12 cellular contexts compared by ENCODE assay signal in the genomic region with DNA sequence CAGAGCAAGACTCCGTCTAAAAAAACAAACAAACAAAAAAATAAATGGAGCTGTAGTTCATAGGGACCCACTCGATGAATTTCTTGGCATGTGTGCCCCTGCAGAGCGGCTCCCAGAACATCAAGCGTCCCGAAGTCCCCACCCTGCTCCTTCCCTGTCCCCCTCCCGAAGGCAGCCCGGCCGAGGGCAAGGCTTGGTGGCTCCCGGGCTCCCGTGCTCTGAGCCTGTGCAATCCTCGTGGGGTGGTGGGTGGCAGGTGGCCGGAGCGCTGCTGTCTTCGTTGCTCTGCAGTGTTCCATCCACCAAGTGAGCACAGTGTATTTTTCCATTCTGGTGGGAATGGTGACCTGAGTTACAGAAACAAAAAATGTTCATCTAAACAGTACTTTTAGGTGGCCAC. TPM values are rescaled to one million over a fixed set of nuclear protein-coding genes. Genes with fewer than 3 reads are reported as not detected.
DNase-seq lines count a peak whose midpoint lies in the region; ATAC-seq and TF ChIP-seq lines count a peak whose summit lies in the region.
"Had no signal": no experiment of that assay in that cellular context is flagged by ENCODE, and none has a peak within 500 bp of the region (broad histone marks: within the 10 kb centered on the region; RNA-seq: fewer than 3 reads in every experiment).

No MANE protein-coding gene starts in this region.

- H3K9me3 Mint-ChIP-seq in glutamatergic neuron (ENCODE audit: unreplicated experiment): no peaks in the 10 kb centered on the region

- H3K27ac Mint-ChIP-seq in glutamatergic neuron (ENCODE audit: unreplicated experiment): no peak overlapping the region
- H3K27ac Mint-ChIP-seq: B cell; CD4-positive, alpha-beta T cell had no signal

- no peak for TF ChIP-seq CTCF in glutamatergic neuron (IDR thresholded peaks at IDR 0.05; ENCODE audit: partially characterized antibody, unreplicated experiment)

- ATAC-seq in Right ventricle myocardium superior (ENCODE audit: poor library complexity) (no peak), GM18498 (IDR thresholded peaks at IDR 0.05; ENCODE audit: unreplicated experiment) (no peak), sciatic nerve (no peak)

- H3K4me1 Mint-ChIP-seq in glutamatergic neuron (ENCODE audit: low read depth, unreplicated experiment): no peaks in the 10 kb centered on the region

- peaks cover 20% of the 10 kb centered on the region for H3K36me3 Mint-ChIP-seq in glutamatergic neuron (ENCODE audit: unreplicated experiment)

- H3K27me3 Mint-ChIP-seq in glutamatergic neuron (ENCODE audit: unreplicated experiment): no peaks in the 10 kb centered on the region

- DNase-seq in Right ventricle myocardium superior: peak; percentile 26
- no peak for DNase-seq in cardiac septum (ENCODE audit: low spot score)
- peak; percentile 44 for DNase-seq in glutamatergic neuron
- DNase-seq in posterior vena cava (ENCODE audit: low spot score): peak; percentile 68
- no peak for DNase-seq in sciatic nerve (ENCODE audit: low spot score)
- DNase-seq: CD4-positive, alpha-beta T cell; DMS79 treated with DMSO at 0.1 percent for 48 hours; GF-D8 had no signal

- intact Hi-C loops in Right ventricle myocardium superior (cut with DNase I): no loop called here
- intact Hi-C loops in cardiac septum (cut with DNase I): no loop called here
- intact Hi-C loops in posterior vena cava (cut with DNase I): loop anchor here in 1 of 2 donors (5.0 kb wide), 1 partner anchor 1416 kb away; no protein-coding TSS in a partner anchor
- intact Hi-C loops in sciatic nerve (cut with DNase I): no loop called here

- no peak overlapping the region for H3K4me3 Mint-ChIP-seq in glutamatergic neuron (ENCODE audit: unreplicated experiment)
- H3K4me3 Mint-ChIP-seq: B cell; CD4-positive, alpha-beta T cell had no signal

RNA-seq across cellular contexts. Expression of a gene that starts 33.5 kb away (rescaled TPM):
- total RNA-seq in Right ventricle myocardium superior (not detected), cardiac septum (0.30 TPM), glutamatergic neuron (ENCODE audit: unreplicated experiment) (37.6 TPM), posterior vena cava (under 1 TPM in 1 of 2 donors, not detected in 1; 0.52 TPM), sciatic nerve (not detected)
- total RNA-seq: A172; B cell; CD4-positive, alpha-beta T cell; H4 had no signal

Comparison
In these comparisons a context has a peak if more than half of its experiments do, and no peak if none do; other contexts are left out.
1. DNase-seq: peak in Right ventricle myocardium superior (single experiment), glutamatergic neuron (single experiment) and posterior vena cava (single experiment); none in cardiac septum (single experiment) and sciatic nerve (single experiment).
2. RNA of a gene that starts 33.5 kb away (total RNA-seq): 37.6 TPM in glutamatergic neuron (single experiment); 0.52 TPM in posterior vena cava, 0.30 TPM in cardiac septum (single experiment), not detected in sciatic nerve (single experiment) and not detected in Right ventricle myocardium superior (single experiment); every median in the first group is over 10 times any median in the second.